ENCODE assay signal across 1 cellular context in genomic region chr3:150754896-150755295, GRCh38.
TF ChIP-seq lines count a peak whose summit lies in the region.

No MANE protein-coding gene starts in this region.

TF ChIP-seq in HepG2, 621 proteins besides CTCF, POLR2A, EP300 and RAD21:
- TF ChIP-seq GTF3A (CRISPR knock-in tag; conservative IDR thresholded peaks at IDR 0.05) = no peak
- peak; percentile 74 for TF ChIP-seq RBM22 (optimal IDR thresholded peaks at IDR 0.05; ENCODE audit: low read length)
TF ChIP-seq in HepG2: peak in this region for 1.
